25 cellular contexts compared by ENCODE assay signal in the genomic region with DNA sequence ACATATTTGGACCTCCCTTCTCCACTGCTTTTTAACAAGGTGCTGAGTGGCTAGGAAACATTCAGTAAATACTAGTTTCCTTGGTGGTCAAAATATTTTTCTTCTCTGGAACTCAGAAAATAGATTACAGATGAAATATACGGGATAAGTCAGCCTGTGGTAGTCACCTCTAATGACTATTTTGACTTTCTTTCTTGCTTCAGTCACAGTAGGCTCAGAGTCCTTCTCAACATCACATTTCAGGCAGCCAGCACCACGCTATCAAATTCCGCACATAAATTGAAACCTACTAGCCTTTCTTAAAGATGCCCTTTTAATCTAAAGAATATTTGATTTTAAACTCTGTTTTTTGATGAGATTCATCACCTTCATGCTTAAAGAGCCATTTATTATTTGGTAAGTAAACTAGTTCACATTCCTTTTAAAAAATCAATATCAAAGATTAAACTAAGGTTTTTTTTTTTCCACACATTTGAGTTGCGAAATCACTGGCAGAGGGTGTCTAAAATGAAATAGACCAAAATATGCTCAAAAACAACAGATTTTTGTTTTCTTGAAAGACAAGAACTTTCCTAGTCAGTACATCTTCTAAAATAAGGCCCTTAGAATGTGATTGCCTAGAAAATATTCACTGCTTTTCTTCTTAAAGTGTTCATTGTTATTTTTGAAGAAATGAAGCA.
"Had no signal": no experiment of that assay in that cellular context is flagged by ENCODE, and none has a peak within 500 bp of the region (broad histone marks: within the 10 kb centered on the region; RNA-seq: fewer than 3 reads in every experiment).

No MANE protein-coding gene starts in this region.

- ATAC-seq: foreskin keratinocyte; left lung; mucosa of descending colon; natural killer cell treated with Interleukin-12 subunit alpha and Interleukin-12 subunit beta and Interleukin-15 and Interleukin-18, amount 100 ng/mL, for 72 hours; stimulated activated naive B cell treated with anti-CD40 and anti-IgM and Interleukin-4, amounts not matched to agents 10 μg/mL and 1 μg/mL and 100 μg/mL, for 72 hours; upper lobe of right lung had no signal

- H3K4me1 ChIP-seq: esophagus muscularis mucosa, foreskin keratinocyte, left lung, prostate gland, right atrium auricular region, suprapubic skin, transverse colon, upper lobe of right lung, uterus had no signal

- H3K36me3 ChIP-seq: esophagus muscularis mucosa, left lung, neutrophil, prostate gland, right atrium auricular region, suprapubic skin, transverse colon, upper lobe of right lung, uterus had no signal

- H3K27ac ChIP-seq: coronary artery, esophagus muscularis mucosa, foreskin keratinocyte, left lung, neutrophil, prostate gland, right atrium auricular region, skin epidermis, suprapubic skin, transverse colon, upper lobe of right lung, uterus had no signal

- FAIRE-seq: endothelial cell of umbilical vein, kidney had no signal

- H3K27me3 ChIP-seq: esophagus muscularis mucosa, foreskin keratinocyte, left lung, neutrophil, right atrium auricular region, suprapubic skin, transverse colon, upper lobe of right lung, uterus had no signal

- H3K4me3 ChIP-seq: coronary artery, esophagus muscularis mucosa, left lung, mucosa of descending colon, prostate gland, right atrium auricular region, skin epidermis, suprapubic skin, transverse colon, upper lobe of right lung, uterus had no signal

- DNase-seq: dermis blood vessel endothelial cell; effector memory CD4-positive, alpha-beta T cell; foreskin keratinocyte; hypothalamus; immature natural killer cell; kidney; left lung; mesenchymal stem cell; mucosa of descending colon; naive B cell; stimulated activated CD4-positive, alpha-beta T cell treated with anti-CD3 and anti-CD28 coated beads, Interleukin-15, amount 100 ng/mL, for 24 hours; stimulated activated CD4-positive, alpha-beta T cell treated with anti-CD3 and anti-CD28 coated beads, Interleukin-2, amount 100 ng/mL, for 48 hours; stimulated activated naive B cell treated with anti-CD40 and anti-IgM and Interleukin-4, amounts not matched to agents 10 μg/mL and 1 μg/mL and 100 μg/mL, for 72 hours; transverse colon; upper lobe of right lung; uterus had no signal

- H3K9me3 ChIP-seq: esophagus muscularis mucosa, left lung, mucosa of descending colon, neutrophil, prostate gland, right atrium auricular region, suprapubic skin, transverse colon, upper lobe of right lung, uterus had no signal
